Comparison of ENCODE assay signal across 1 cellular context in genomic region chr11:91104237-91104636, GRCh38.
TF ChIP-seq lines count a peak whose summit lies in the region.

No MANE protein-coding gene starts in this region.

TF ChIP-seq in endothelial cell of umbilical vein, 7 proteins besides CTCF, POLR2A, EP300 and RAD21 (continued from another document):
- no peak for TF ChIP-seq MYC (IDR thresholded peaks at IDR 0.05; ENCODE audit: low read depth, low read length)
- TF ChIP-seq POLR2AphosphoS5 (IDR thresholded peaks at IDR 0.05; ENCODE audit: insufficient read depth, low read depth, low read length) = no peak
- no peak for TF ChIP-seq FOS (IDR thresholded peaks at IDR 0.05; ENCODE audit: borderline replicate concordance, insufficient read depth, low read length)
- TF ChIP-seq, protein P1, sequence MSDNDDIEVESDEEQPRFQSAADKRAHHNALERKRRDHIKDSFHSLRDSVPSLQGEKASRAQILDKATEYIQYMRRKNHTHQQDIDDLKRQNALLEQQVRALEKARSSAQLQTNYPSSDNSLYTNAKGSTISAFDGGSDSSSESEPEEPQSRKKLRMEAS (IDR thresholded peaks at IDR 0.05; ENCODE audit: insufficient read depth, insufficient read length) = no peak
- TF ChIP-seq GATA2 (IDR thresholded peaks at IDR 0.05; ENCODE audit: insufficient read depth, insufficient read length, low read depth, low read length) = no peak
